In genomic region chr21:35086357-35086756, GRCh38 we compare ENCODE assay signal across 15 cellular contexts. TPM values are rescaled to one million over a fixed set of nuclear protein-coding genes. Genes with fewer than 3 reads are reported as not detected.
DNase-seq lines count a peak whose midpoint lies in the region; ATAC-seq and TF ChIP-seq lines count a peak whose summit lies in the region.
"Had no signal": no experiment of that assay in that cellular context is flagged by ENCODE, and none has a peak within 500 bp of the region (broad histone marks: within the 10 kb centered on the region; RNA-seq: fewer than 3 reads in every experiment).

No MANE protein-coding gene starts in this region.

- DNase-seq in AG20443 (ENCODE audit: low spot score) (peak; percentile 43), M059J (ENCODE audit: low read depth) (peak; percentile 94), mammary epithelial cell (peak; percentile 81), islet precursor cell (peak; percentile 68), G401 (ENCODE audit: low spot score) (no peak), body of pancreas (no peak), UCSD-AML1 (lab: John Stamatoyannopoulos, UW; ENCODE audit: unreplicated experiment) (no peak), Caco-2 (no peak)
- DNase-seq: activated CD8-positive, alpha-beta memory T cell treated with anti-CD3 and anti-CD28 coated beads for 24 hours; activated naive CD4-positive, alpha-beta T cell treated with anti-CD3 and anti-CD28 coated beads, Interleukin-2, amount 10 ng/mL, durations not matched to agents 7 days and 5 days; DMS79 treated with DMSO at 0.1 percent for 48 hours; retina; stimulated activated CD4-positive, alpha-beta T cell treated with anti-CD3 and anti-CD28 coated beads, Interleukin-2, amount 100 ng/mL, for 48 hours had no signal

- H3K4me3 ChIP-seq in mammary epithelial cell (replicated peaks in 1 of 3; ENCODE audit: insufficient read depth in 1 of 3, low read depth in 2 of 3, low read length in 3 of 3) (no peak overlapping the region), body of pancreas (no peak overlapping the region), Caco-2 (ENCODE audit: low read depth, low read length) (no peak overlapping the region)

- BruUV-seq in mammary epithelial cell (replicated peaks; lab: Mats Ljungman, UMichigan): no TSS peak
- BruUV-seq in Caco-2 (replicated peaks; lab: Mats Ljungman, UMichigan): no TSS peak

- peak overlapping the region; percentile 33 for H3K4me2 ChIP-seq in mammary epithelial cell (ENCODE audit: insufficient read depth, low read depth, low read length)

- ATAC-seq in body of pancreas: no peak
- ATAC-seq: stimulated activated effector memory CD8-positive, alpha-beta T cell treated with anti-CD3 and anti-CD28 coated beads, Interleukin-12 subunit alpha, Interleukin-12 subunit beta, amount 100 ng/mL, for 72 hours had no signal

- no peak for TF ChIP-seq POLR2A in body of pancreas (IDR thresholded peaks at IDR 0.05)

- H3K27me3 ChIP-seq in mammary epithelial cell (ENCODE audit: insufficient read depth, low read length) (no peaks in the 10 kb centered on the region), body of pancreas (no peaks in the 10 kb centered on the region), Caco-2 (replicated peaks; ENCODE audit: control insufficient read depth, insufficient read depth, low read length) (no peaks in the 10 kb centered on the region)

- H3K4me3 Mint-ChIP-seq in Caco-2 (ENCODE audit: unreplicated experiment): no peak overlapping the region
- H3K4me3 Mint-ChIP-seq: activated naive CD4-positive, alpha-beta T cell treated with anti-CD3 and anti-CD28 coated beads, Interleukin-2, amount 10 ng/mL, durations not matched to agents 7 days and 5 days; B cell; stimulated activated effector memory CD8-positive, alpha-beta T cell treated with anti-CD3 and anti-CD28 coated beads, Interleukin-12 subunit alpha, Interleukin-12 subunit beta, amount 100 ng/mL, for 72 hours had no signal

- peaks cover 17% of the 10 kb centered on the region for H3K9me3 Mint-ChIP-seq in Caco-2 (ENCODE audit: unreplicated experiment)

- peaks cover 8% of the 10 kb centered on the region for H3K4me1 Mint-ChIP-seq in Caco-2 (ENCODE audit: low read depth, unreplicated experiment)
- H3K4me1 Mint-ChIP-seq: activated naive CD4-positive, alpha-beta T cell treated with anti-CD3 and anti-CD28 coated beads, Interleukin-2, amount 10 ng/mL, durations not matched to agents 7 days and 5 days; B cell had no signal

- CTCF ChIA-PET in mammary epithelial cell (lab: Charles Lee; ENCODE audit: low non-redundant PET) (interaction anchor here (0.8 kb wide), 1 partner anchor 39 kb away, joined by 11 read pairs; no protein-coding TSS in a partner anchor), Caco-2 (lab: Charles Lee) (no interaction called here)

- intact Hi-C loops in mammary epithelial cell (cut with micrococcal nuclease) (loop anchor here (5.0 kb wide), 3 partner anchors 76 to 194 kb away; no protein-coding TSS in a partner anchor), body of pancreas (cut with DNase I) (no loop called here), Caco-2 (cut with micrococcal nuclease; ENCODE audit: unreplicated experiment) (no loop called here)

- in situ Hi-C loops in mammary epithelial cell (cut with MboI; ENCODE audit: low sequenced_read_pairs in 2 of 2): no loop called here
- in situ Hi-C loops in G401 (cut with HindIII; ENCODE audit: low sequenced_read_pairs): no loop called here

- H3K27me3 Mint-ChIP-seq in Caco-2 (ENCODE audit: insufficient read depth, unreplicated experiment): no peaks in the 10 kb centered on the region
- H3K27me3 Mint-ChIP-seq: activated naive CD4-positive, alpha-beta T cell treated with anti-CD3 and anti-CD28 coated beads, Interleukin-2, amount 10 ng/mL, durations not matched to agents 7 days and 5 days had no signal

- TF ChIP-seq CTCF in mammary epithelial cell (conservative IDR thresholded peaks at IDR 0.05 in 1 of 2, IDR thresholded peaks at IDR 0.05 in 1 of 2; ENCODE audit: extremely low read depth in 1 of 2, insufficient read depth in 1 of 2, low read depth in 1 of 2, low read length in 2 of 2): no peak
- TF ChIP-seq CTCF in body of pancreas (IDR thresholded peaks at IDR 0.05): no peak
- no peak for TF ChIP-seq CTCF in Caco-2 (IDR thresholded peaks at IDR 0.05; ENCODE audit: insufficient read depth in 1 of 2, low read depth in 1 of 2, low read length in 1 of 2, severe bottlenecking in 1 of 2, unreplicated experiment in 1 of 2)

- dilution Hi-C loops in mammary epithelial cell (cut with HindIII; ENCODE audit: low sequenced_read_pairs): no loop called here

- H3K36me3 ChIP-seq in mammary epithelial cell (ENCODE audit: insufficient read depth, low read length) (no peaks in the 10 kb centered on the region), body of pancreas (replicated peaks in 1 of 2; ENCODE audit: insufficient read depth in 1 of 2, low read depth in 2 of 2) (no peaks in the 10 kb centered on the region), Caco-2 (ENCODE audit: control insufficient read depth, insufficient read depth, low read length) (no peaks in the 10 kb centered on the region)

- H3K9me3 ChIP-seq in mammary epithelial cell (replicated peaks; ENCODE audit: insufficient read depth, low read length) (peaks cover 12% of the 10 kb centered on the region), body of pancreas (no peaks in the 10 kb centered on the region), Caco-2 (no peaks in the 10 kb centered on the region)

- peak overlapping the region; percentile 4 for H3K9ac ChIP-seq in mammary epithelial cell (ENCODE audit: insufficient read depth, low read length)

- POLR2A ChIA-PET in Caco-2 (lab: Charles Lee): no interaction called here

- H3K27ac Mint-ChIP-seq in Caco-2 (ENCODE audit: unreplicated experiment): no peak overlapping the region
- H3K27ac Mint-ChIP-seq: activated naive CD4-positive, alpha-beta T cell treated with anti-CD3 and anti-CD28 coated beads, Interleukin-2, amount 10 ng/mL, durations not matched to agents 7 days and 5 days; B cell; stimulated activated effector memory CD8-positive, alpha-beta T cell treated with anti-CD3 and anti-CD28 coated beads, Interleukin-12 subunit alpha, Interleukin-12 subunit beta, amount 100 ng/mL, for 72 hours had no signal

- no peaks in the 10 kb centered on the region for H4K20me1 ChIP-seq in mammary epithelial cell (ENCODE audit: insufficient read depth, low read length)

- H3K79me2 ChIP-seq in mammary epithelial cell (ENCODE audit: insufficient read depth, low read length): no peaks in the 10 kb centered on the region

- no peaks in the 10 kb centered on the region for H3K36me3 Mint-ChIP-seq in Caco-2 (ENCODE audit: insufficient read depth, unreplicated experiment)
- H3K36me3 Mint-ChIP-seq: activated naive CD4-positive, alpha-beta T cell treated with anti-CD3 and anti-CD28 coated beads, Interleukin-2, amount 10 ng/mL, durations not matched to agents 7 days and 5 days; stimulated activated effector memory CD8-positive, alpha-beta T cell treated with anti-CD3 and anti-CD28 coated beads, Interleukin-12 subunit alpha, Interleukin-12 subunit beta, amount 100 ng/mL, for 72 hours had no signal

- H3K4me1 ChIP-seq in mammary epithelial cell (ENCODE audit: insufficient read depth, low read length) (peaks cover 26% of the 10 kb centered on the region), body of pancreas (peaks cover 8% of the 10 kb centered on the region), Caco-2 (0 out of 2 replicates have a peak, but pooled peaks cover 5% of the 10 kb centered on the region)

- 0% methylated on average over 2 of the region's 2 CpGs for WGBS in mammary epithelial cell (ENCODE audit: low coverage, missing lambda C conversion rate)
- 40 to 47% methylated on average over 2 of the region's 2 CpGs for WGBS in body of pancreas, 2 donors

- H2AFZ ChIP-seq in mammary epithelial cell (ENCODE audit: low read depth, low read length): peak overlapping the region; percentile 51

- H3K27ac ChIP-seq in mammary epithelial cell (ENCODE audit: insufficient read depth, low read depth, low read length) (peak overlapping the region; percentile 81), body of pancreas (no peak overlapping the region)

RNA-seq across cellular contexts. Expression of gene RUNX1, which starts 37.3 kb away (rescaled TPM):
- 13.8 and 43.1 TPM in 2 replicates for total RNA-seq in M059J (2014; rRNA removed; shearing (Covaris generic))
- total RNA-seq in mammary epithelial cell (100 to 1,000 TPM; 126 to 133 TPM), body of pancreas (10 to 100 TPM in 1 of 2 donors, 1 to 10 TPM in 1; 4.9 to 12.5 TPM), Caco-2 (2022) (11.7 and 12.1 TPM in 2 replicates)
- polyA plus RNA-seq in mammary epithelial cell: 45.8 TPM
- 102 TPM for polyA minus RNA-seq in mammary epithelial cell
- 0.49 TPM in 1 of 2 replicates, not detected in the other for total RNA-seq in G401 (2014; rRNA removed; shearing (Covaris generic))

Comparison
In these comparisons a context has a peak if more than half of its experiments do, and no peak if none do; other contexts are left out.
1. DNase-seq: peak in AG20443 (single experiment), M059J (single experiment), mammary epithelial cell (single experiment) and islet precursor cell (single experiment); none in G401 (single experiment), body of pancreas (0 of 4), UCSD-AML1 (single experiment) and Caco-2 (0 of 2).